ENCODE assay signal across 10 cellular contexts in the genomic region with DNA sequence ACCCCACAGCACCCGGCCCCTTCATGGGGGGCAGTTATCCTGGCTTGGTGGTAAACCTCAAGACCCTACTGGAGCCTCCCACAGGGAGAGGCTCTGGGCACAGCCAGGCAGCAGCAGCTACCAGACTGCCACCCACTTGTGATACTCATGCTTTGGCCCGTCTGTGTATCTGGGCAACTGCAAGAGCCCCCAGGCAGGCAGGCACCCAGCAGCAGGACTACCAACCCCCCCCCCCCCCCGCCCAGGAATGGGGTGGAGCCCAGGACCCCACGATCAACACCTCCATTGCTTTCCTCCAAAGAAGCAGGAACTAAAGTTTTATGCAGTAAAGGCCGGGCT. TPM values are rescaled to one million over a fixed set of nuclear protein-coding genes. Genes with fewer than 3 reads are reported as not detected.
DNase-seq lines count a peak whose midpoint lies in the region; ATAC-seq, FAIRE-seq and TF ChIP-seq lines count a peak whose summit lies in the region.
"Had no signal": no experiment of that assay in that cellular context is flagged by ENCODE, and none has a peak within 500 bp of the region (broad histone marks: within the 10 kb centered on the region; RNA-seq: fewer than 3 reads in every experiment).

No MANE protein-coding gene starts in this region.

- FAIRE-seq in GM19239 (lab: Jason Lieb, UNC): peak; percentile 26

- H3K4me1 ChIP-seq in Panc1 (ENCODE audit: control insufficient read depth, insufficient read depth, low read length): peaks cover 9% of the 10 kb centered on the region

- peaks cover 45% of the 10 kb centered on the region for H3K36me3 Mint-ChIP-seq in effector memory CD8-positive, alpha-beta T cell (ENCODE audit: insufficient read depth)
- H3K36me3 Mint-ChIP-seq in stimulated activated memory B cell treated with anti-CD40 and anti-IgM and Interleukin-4, amounts not matched to agents 10 μg/mL and 1 μg/mL and 100 μg/mL, for 72 hours: peaks cover 25% of the 10 kb centered on the region

- H3K4me1 Mint-ChIP-seq in effector memory CD8-positive, alpha-beta T cell (ENCODE audit: low read depth in 2 of 2): peaks cover 26 to 30% of the 10 kb centered on the region in 2 donors
- H3K4me1 Mint-ChIP-seq in stimulated activated memory B cell treated with anti-CD40 and anti-IgM and Interleukin-4, amounts not matched to agents 10 μg/mL and 1 μg/mL and 100 μg/mL, for 72 hours: peaks cover 80% of the 10 kb centered on the region

- H3K9me3 ChIP-seq in Panc1 (ENCODE audit: control insufficient read depth, insufficient read depth, low read depth, low read length): no peaks in the 10 kb centered on the region

- ATAC-seq in Panc1: peak; percentile 24; the same call in 1 of the 2 replicates
- no peak for ATAC-seq in effector memory CD8-positive, alpha-beta T cell (replicated peaks)
- no peak for ATAC-seq in stimulated activated memory B cell treated with anti-CD40 and anti-IgM and Interleukin-4, amounts not matched to agents 10 μg/mL and 1 μg/mL and 100 μg/mL, for 72 hours
- ATAC-seq in GM21367 (IDR thresholded peaks at IDR 0.05; ENCODE audit: unreplicated experiment): no peak
- ATAC-seq in GM18861 (IDR thresholded peaks at IDR 0.05; ENCODE audit: unreplicated experiment): no peak
- ATAC-seq in GM18873 (IDR thresholded peaks at IDR 0.05; ENCODE audit: low FRiP score, unreplicated experiment): no peak
- ATAC-seq in GM19035 (IDR thresholded peaks at IDR 0.05; ENCODE audit: unreplicated experiment): no peak

- H3K36me3 ChIP-seq in Panc1 (ENCODE audit: control insufficient read depth, insufficient read depth, low read length): 0 out of 2 replicates have a peak, but pooled peaks cover 2% of the 10 kb centered on the region

- H3K4me3 Mint-ChIP-seq in effector memory CD8-positive, alpha-beta T cell: peak overlapping the region; percentile 72 to 83
- H3K4me3 Mint-ChIP-seq in stimulated activated memory B cell treated with anti-CD40 and anti-IgM and Interleukin-4, amounts not matched to agents 10 μg/mL and 1 μg/mL and 100 μg/mL, for 72 hours: peak overlapping the region; percentile 88
- H3K4me3 Mint-ChIP-seq: neural crest cell had no signal

- intact Hi-C loops in Panc1 (cut with micrococcal nuclease; ENCODE audit: unreplicated experiment): no loop called here

- no peaks in the 10 kb centered on the region for H3K27me3 ChIP-seq in Panc1 (ENCODE audit: control insufficient read depth, insufficient read depth, low read length)

- TF ChIP-seq CTCF in Panc1 (IDR thresholded peaks at IDR 0.05): no peak

- H3K9me3 Mint-ChIP-seq in effector memory CD8-positive, alpha-beta T cell: no peaks in the 10 kb centered on the region
- no peaks in the 10 kb centered on the region for H3K9me3 Mint-ChIP-seq in stimulated activated memory B cell treated with anti-CD40 and anti-IgM and Interleukin-4, amounts not matched to agents 10 μg/mL and 1 μg/mL and 100 μg/mL, for 72 hours
- H3K9me3 Mint-ChIP-seq: neural crest cell had no signal

- no TSS peak for BruUV-seq in Panc1 (replicated peaks; lab: Mats Ljungman, UMichigan)

- H3K4me3 ChIP-seq in Panc1 (ENCODE audit: low read depth in 2 of 2, low read length in 2 of 2): no peak overlapping the region

- CTCF ChIA-PET in Panc1 (lab: Charles Lee): no interaction called here

- H3K27ac ChIP-seq in Panc1 (ENCODE audit: low read length): no peak overlapping the region

- peak overlapping the region in 1 of 2 donors; percentile 26 for H3K27ac Mint-ChIP-seq in effector memory CD8-positive, alpha-beta T cell
- peak overlapping the region; percentile 92 for H3K27ac Mint-ChIP-seq in stimulated activated memory B cell treated with anti-CD40 and anti-IgM and Interleukin-4, amounts not matched to agents 10 μg/mL and 1 μg/mL and 100 μg/mL, for 72 hours

- peaks cover under 1 to 5% of the 10 kb centered on the region in 2 donors for H3K27me3 Mint-ChIP-seq in effector memory CD8-positive, alpha-beta T cell
- H3K27me3 Mint-ChIP-seq in stimulated activated memory B cell treated with anti-CD40 and anti-IgM and Interleukin-4, amounts not matched to agents 10 μg/mL and 1 μg/mL and 100 μg/mL, for 72 hours: no peaks in the 10 kb centered on the region

- POLR2A ChIA-PET in Panc1 (lab: Charles Lee): no interaction called here

- no peak for DNase-seq in GM19239 (ENCODE audit: insufficient read length, low spot score)
- DNase-seq in Panc1 (ENCODE audit: low read depth, low spot score): no peak
- no peak for DNase-seq in effector memory CD8-positive, alpha-beta T cell
- DNase-seq: central memory CD4-positive, alpha-beta T cell had no signal

- in situ Hi-C loops in Panc1 (cut with HindIII; ENCODE audit: low pct_unique_long_range_greater_than_20kb, low sequenced_read_pairs): no loop called here

RNA-seq across cellular contexts. Expression of gene LYL1, which starts 0.9 kb away (rescaled TPM):
- total RNA-seq in Panc1 (2021; ENCODE audit: unreplicated experiment): 0.23 TPM
- polyA plus RNA-seq in Panc1 (2012; ENCODE audit: insufficient read length): 0.48 TPM

RNA-seq across cellular contexts. Expression of gene TRMT1, which starts 13.0 kb away (rescaled TPM):
- total RNA-seq in Panc1 (2021; ENCODE audit: unreplicated experiment): 52.0 TPM
- polyA plus RNA-seq in Panc1 (2012; ENCODE audit: insufficient read length): 41.4 TPM

RNA-seq across cellular contexts. Expression of gene NACC1, which starts 14.5 kb away (rescaled TPM):
- total RNA-seq in Panc1 (2021; ENCODE audit: unreplicated experiment): 129 TPM
- 97.8 TPM for polyA plus RNA-seq in Panc1 (2012; ENCODE audit: insufficient read length)

RNA-seq across cellular contexts. Expression of gene STX10, which starts 46.6 kb away (rescaled TPM):
- 43.6 TPM for total RNA-seq in Panc1 (2021; ENCODE audit: unreplicated experiment)
- polyA plus RNA-seq in Panc1 (2012; ENCODE audit: insufficient read length): 108 TPM

RNA-seq across cellular contexts. Expression of gene IER2, which starts 46.7 kb away (rescaled TPM):
- total RNA-seq in Panc1 (2021; ENCODE audit: unreplicated experiment): 80.4 TPM
- polyA plus RNA-seq in Panc1 (2012; ENCODE audit: insufficient read length): 81.1 TPM
